In genomic region chr11:36130401-36130800, GRCh38 we compare ENCODE assay signal across 23 cellular contexts.
DNase-seq lines count a peak whose midpoint lies in the region; ATAC-seq, FAIRE-seq and TF ChIP-seq lines count a peak whose summit lies in the region.
"Had no signal": no experiment of that assay in that cellular context is flagged by ENCODE, and none has a peak within 500 bp of the region (broad histone marks: within the 10 kb centered on the region; RNA-seq: fewer than 3 reads in every experiment).

No MANE protein-coding gene starts in this region.

- H3K27ac ChIP-seq in GM23248 (no peak overlapping the region), mesodermal cell (ENCODE audit: low read depth, low read length, severe bottlenecking) (peak overlapping the region; percentile 77), prostate gland (peak overlapping the region in 1 of 2 donors; percentile 42)
- H3K27ac ChIP-seq: epithelial cell of prostate, gastroesophageal sphincter, PC-9, SK-N-MC, skin epidermis, stomach had no signal

- H2AFZ ChIP-seq in GM23248 = no peak overlapping the region
- H2AFZ ChIP-seq: PC-9 had no signal

- H3K9me2 ChIP-seq in GM23248 (ENCODE audit: insufficient read depth) = no peaks in the 10 kb centered on the region

- H3K36me3 ChIP-seq in GM23248 (ENCODE audit: low read depth) = no peaks in the 10 kb centered on the region
- H3K36me3 ChIP-seq in bronchial epithelial cell (ENCODE audit: control insufficient read depth, insufficient read depth, low read length) = no peaks in the 10 kb centered on the region
- no peaks in the 10 kb centered on the region for H3K36me3 ChIP-seq in mesodermal cell (ENCODE audit: control insufficient read depth, insufficient read depth, low read length)
- no peaks in the 10 kb centered on the region for H3K36me3 ChIP-seq in prostate gland
- H3K36me3 ChIP-seq: gastroesophageal sphincter, stomach had no signal

- H3F3A ChIP-seq in GM23248 (ENCODE audit: insufficient read depth) = 0 out of 2 replicates have a peak, but pooled peaks cover 6% of the 10 kb centered on the region

- in situ Hi-C loops in GM23248 (cut with MboI) = loop anchor here (25.0 kb wide), 1 partner anchor 518 kb away; the partner anchor contains the start of gene FJX1

- H3K4me1 ChIP-seq in GM23248 (ENCODE audit: insufficient read depth) (0 out of 2 replicates have a peak, but pooled peaks cover 3% of the 10 kb centered on the region), mesodermal cell (ENCODE audit: control insufficient read depth, insufficient read depth, low read length, poor library complexity, severe bottlenecking) (peaks cover 38% of the 10 kb centered on the region), prostate gland (replicated peaks) (no peaks in the 10 kb centered on the region)
- H3K4me1 ChIP-seq: stomach had no signal

- peak; percentile 63 for DNase-seq in GM23248
- peak; percentile 71 for DNase-seq in NCI-H226
- DNase-seq in bronchial epithelial cell (ENCODE audit: low read depth) = peak; percentile 69
- DNase-seq in NCI-H1694 (lab: John Stamatoyannopoulos, UW) = no peak
- no peak for DNase-seq in central memory CD4-positive, alpha-beta T cell
- no peak for DNase-seq in prostate gland (ENCODE audit: low spot score)
- DNase-seq: activated CD4-positive, alpha-beta memory T cell treated with anti-CD3 and anti-CD28 coated beads, Interleukin-2, amount 10 ng/mL, durations not matched to agents 7 days and 5 days; activated gamma-delta T cell treated with Interleukin-2 at 50 U/mL for 16 hours; AML-193; DMS79; NCI-H82; nephron progenitor cell; PC-9; posterior cingulate gyrus; stomach; T-helper 2 cell had no signal

- H3K4me3 ChIP-seq in GM23248 (no peak overlapping the region), bronchial epithelial cell (ENCODE audit: low read depth, low read length) (no peak overlapping the region), mesodermal cell (ENCODE audit: extremely low read depth, insufficient read depth, low read length, poor library complexity, severe bottlenecking) (no peak overlapping the region), prostate gland (no peak overlapping the region)
- H3K4me3 ChIP-seq: gastroesophageal sphincter, PC-9, SK-N-MC, skin epidermis, stomach had no signal

- no peaks in the 10 kb centered on the region for H4K20me1 ChIP-seq in GM23248 (ENCODE audit: insufficient read depth)

- H3K79me2 ChIP-seq in GM23248 (ENCODE audit: insufficient read depth) = no peaks in the 10 kb centered on the region

- intact Hi-C loops in prostate gland (cut with DNase I) = loop anchor here (5.0 kb wide), 3 partner anchors 93 to 308 kb away; no protein-coding TSS in a partner anchor

- no peak for ATAC-seq in GM18502 (IDR thresholded peaks at IDR 0.05; ENCODE audit: poor library complexity, unreplicated experiment)
- ATAC-seq: gastroesophageal sphincter, WTC11 had no signal

- WGBS in GM23248 (ENCODE audit: low coverage in 1 of 2, low lambda C conversion rate in 2 of 2, missing lambda C conversion rate in 2 of 2), 2 experiments = 61 to 66% methylated on average over 8 of the region's 8 CpGs
- WGBS in mesodermal cell (ENCODE audit: insufficient coverage in 2 of 2), 2 experiments = 78 to 81% methylated on average over 6 to 8 of the region's 8 CpGs
- WGBS in prostate gland = 93% methylated on average over 8 of the region's 8 CpGs

- H3K9me3 ChIP-seq in GM23248 (ENCODE audit: low read depth) (no peaks in the 10 kb centered on the region), mesodermal cell (ENCODE audit: control insufficient read depth, low read length) (peaks cover 4% of the 10 kb centered on the region), prostate gland (no peaks in the 10 kb centered on the region)
- H3K9me3 ChIP-seq: gastroesophageal sphincter, stomach had no signal

- H3K4me2 ChIP-seq in GM23248 (ENCODE audit: unreplicated experiment) = no peak overlapping the region
- H3K4me2 ChIP-seq: PC-9 had no signal

- FAIRE-seq in bronchial epithelial cell (lab: Jason Lieb, UNC) = no peak

- TF ChIP-seq CTCF in bronchial epithelial cell (IDR thresholded peaks at IDR 0.05; ENCODE audit: insufficient read depth, low read length, severe bottlenecking) (no peak), prostate gland (IDR thresholded peaks at IDR 0.05) (no peak)

- H3K27me3 ChIP-seq in GM23248 (replicated peaks; ENCODE audit: insufficient read depth) = no peaks in the 10 kb centered on the region
- no peaks in the 10 kb centered on the region for H3K27me3 ChIP-seq in bronchial epithelial cell (ENCODE audit: control insufficient read depth, insufficient read depth, low read length)
- H3K27me3 ChIP-seq in prostate gland (replicated peaks; ENCODE audit: insufficient read depth) = no peaks in the 10 kb centered on the region
- H3K27me3 ChIP-seq: gastroesophageal sphincter, stomach had no signal

- TF ChIP-seq POLR2A in prostate gland (IDR thresholded peaks at IDR 0.05) = no peak

- no peak overlapping the region for H3K9ac ChIP-seq in GM23248

Comparison
In these comparisons a context has a peak if more than half of its experiments do, and no peak if none do; other contexts are left out.
1. DNase-seq: peak in GM23248 (single experiment), NCI-H226 (single experiment) and bronchial epithelial cell (single experiment); none in NCI-H1694 (single experiment), central memory CD4-positive, alpha-beta T cell (single experiment) and prostate gland (single experiment).